ENCODE assay signal across 8 cellular contexts in the genomic region with DNA sequence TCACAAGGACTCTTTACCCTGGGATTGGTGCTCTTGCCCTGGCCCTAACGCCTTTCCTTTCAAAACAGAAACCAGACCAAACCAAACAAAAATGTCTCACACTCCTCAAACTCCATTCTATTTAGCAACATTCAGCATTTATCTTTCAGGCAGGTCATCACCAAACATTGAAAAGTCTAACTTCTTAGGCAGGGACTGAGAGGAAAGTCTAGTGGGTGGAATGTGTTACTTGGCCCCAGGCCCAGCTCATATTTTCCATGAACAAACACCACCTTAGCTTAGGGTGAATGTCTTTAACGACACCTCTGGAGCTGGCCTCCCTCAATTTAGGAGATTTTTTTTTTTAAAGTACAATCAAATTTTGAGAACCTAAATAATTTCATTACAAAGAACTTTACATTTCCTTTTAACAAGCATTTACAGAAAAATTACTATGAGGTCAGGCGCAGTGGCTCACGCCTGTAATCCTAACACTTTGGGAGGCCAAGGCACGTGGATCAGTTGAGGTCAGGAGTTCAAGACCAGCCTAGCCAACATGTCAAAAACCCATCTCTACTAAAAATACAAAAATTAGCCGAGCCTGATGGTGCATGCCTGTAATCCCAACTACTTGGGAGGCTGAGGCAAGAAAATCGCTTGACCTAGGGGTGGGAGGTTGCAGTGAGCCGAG. TPM values are rescaled to one million over a fixed set of nuclear protein-coding genes. Genes with fewer than 3 reads are reported as not detected.
DNase-seq lines count a peak whose midpoint lies in the region; ATAC-seq, FAIRE-seq and TF ChIP-seq lines count a peak whose summit lies in the region.

No MANE protein-coding gene starts in this region.

- no peaks in the 10 kb centered on the region for H3K79me2 ChIP-seq in K562 (ENCODE audit: control insufficient read depth, insufficient read depth, low read length)

- ATAC-seq in K562: peak; percentile 74
- no peak for ATAC-seq in HG03439 (IDR thresholded peaks at IDR 0.05; ENCODE audit: unreplicated experiment)
- ATAC-seq in HG02870 (IDR thresholded peaks at IDR 0.05; ENCODE audit: unreplicated experiment): no peak
- no peak for ATAC-seq in HG02571 (IDR thresholded peaks at IDR 0.05; ENCODE audit: unreplicated experiment)

- TF ChIP-seq EP300 in K562 (IDR thresholded peaks at IDR 0.05; ENCODE audit: low read length): no peak

- H3K36me3 ChIP-seq in K562 (ENCODE audit: control insufficient read depth, insufficient read depth, low read length): no peaks in the 10 kb centered on the region

- no peak for TF ChIP-seq POLR2A in K562 (conservative IDR thresholded peaks at IDR 0.05)

- BruUV-seq in K562 (replicated peaks; lab: Mats Ljungman, UMichigan): no TSS peak

- no peak for TF ChIP-seq RAD21 in K562 (CRISPR knock-in tag; conservative IDR thresholded peaks at IDR 0.05 in 1 of 2, IDR thresholded peaks at IDR 0.05 in 1 of 2)

- intact Hi-C loops in K562 (cut with micrococcal nuclease): no loop called here

- in situ Hi-C loops in K562 (cut with MboI): no loop called here

- H3K9me3 ChIP-seq in K562 (replicated peaks; ENCODE audit: control insufficient read depth, insufficient read depth, low read depth, low read length): no peaks in the 10 kb centered on the region

- H3K9ac ChIP-seq in K562 (ENCODE audit: insufficient read depth in 1 of 2, low read depth in 2 of 2, low read length in 2 of 2): no peak overlapping the region

- DNase-seq in AG10803 (ENCODE audit: low read depth) (peak; percentile 46), LoVo (ENCODE audit: low spot score) (peak; percentile 55), K562 (ENCODE audit: extremely low read depth in 1 of 4, low spot score in 3 of 4) (peak in 2 of 4 experiments; percentile 38 to 56), mesenteric fat pad (ENCODE audit: low spot score) (peak; percentile 55), OCI-M1 (lab: John Stamatoyannopoulos, UW) (no peak)

- H3K4me3 ChIP-seq in AG10803 (ENCODE audit: low read length): no peak overlapping the region
- H3K4me3 ChIP-seq in K562: no peak overlapping the region

- no peak for TF ChIP-seq CTCF in AG10803 (conservative IDR thresholded peaks at IDR 0.05; ENCODE audit: low read length)
- no peak for TF ChIP-seq CTCF in K562 (IDR thresholded peaks at IDR 0.05 in 2 of 3, conservative IDR thresholded peaks at IDR 0.05 in 1 of 3; ENCODE audit: insufficient read depth in 2 of 3, low read depth in 1 of 3, low read length in 3 of 3)

- H3K4me2 ChIP-seq in K562 (ENCODE audit: insufficient read depth, low read length): no peak overlapping the region

- peak overlapping the region; percentile 64 for H2AFZ ChIP-seq in K562 (ENCODE audit: low read depth, low read length)

- peak; percentile 77 for FAIRE-seq in K562 (lab: Jason Lieb, UNC)

- CTCF ChIA-PET in K562 (lab: Yijun Ruan, JAX; ENCODE audit: low intra/inter-chr PET ratio): no interaction called here

- no peaks in the 10 kb centered on the region; a peak in 2 of 5 replicates for H3K4me1 ChIP-seq in K562 (replicated peaks in 1 of 2; ENCODE audit: control insufficient read depth in 2 of 2, insufficient read depth in 2 of 2, low read length in 2 of 2)

- H3K27me3 ChIP-seq in K562 (ENCODE audit: control insufficient read depth in 2 of 2, insufficient read depth in 2 of 2, low read length in 2 of 2): no peaks in the 10 kb centered on the region

- 49% methylated on average over 8 of the region's 8 CpGs for WGBS in K562 (ENCODE audit: insufficient coverage, low coverage, missing lambda C conversion rate)

- peak overlapping the region; percentile 50; the same call in 2 of the 3 replicates for H3K27ac ChIP-seq in K562 (ENCODE audit: extremely low read depth, low read depth, low read length)

- POLR2A ChIA-PET in K562 (lab: Yijun Ruan, JAX): interaction anchor here (1.1 to 1.5 kb wide), 2 partner anchors 10 to 12 kb away, joined by 3 to 5 read pairs; partner anchors contain the start of gene N4BP2

- no peaks in the 10 kb centered on the region for H4K20me1 ChIP-seq in K562 (replicated peaks; ENCODE audit: control insufficient read depth, insufficient read depth, low read length)

- H3K9me1 ChIP-seq in K562 (ENCODE audit: control insufficient read depth, insufficient read depth, low read length): no peaks in the 10 kb centered on the region

TF ChIP-seq in K562, 482 proteins besides CTCF, POLR2A, EP300 and RAD21 (continues in another document):
- peak; percentile 35; the same call in 1 of the 2 replicates for TF ChIP-seq MAFK (IDR thresholded peaks at IDR 0.05; ENCODE audit: low read length)
- TF ChIP-seq ZNF274 (IDR thresholded peaks at IDR 0.05; ENCODE audit: borderline replicate concordance, low read depth, low read length): no peak
- TF ChIP-seq, protein P1, sequence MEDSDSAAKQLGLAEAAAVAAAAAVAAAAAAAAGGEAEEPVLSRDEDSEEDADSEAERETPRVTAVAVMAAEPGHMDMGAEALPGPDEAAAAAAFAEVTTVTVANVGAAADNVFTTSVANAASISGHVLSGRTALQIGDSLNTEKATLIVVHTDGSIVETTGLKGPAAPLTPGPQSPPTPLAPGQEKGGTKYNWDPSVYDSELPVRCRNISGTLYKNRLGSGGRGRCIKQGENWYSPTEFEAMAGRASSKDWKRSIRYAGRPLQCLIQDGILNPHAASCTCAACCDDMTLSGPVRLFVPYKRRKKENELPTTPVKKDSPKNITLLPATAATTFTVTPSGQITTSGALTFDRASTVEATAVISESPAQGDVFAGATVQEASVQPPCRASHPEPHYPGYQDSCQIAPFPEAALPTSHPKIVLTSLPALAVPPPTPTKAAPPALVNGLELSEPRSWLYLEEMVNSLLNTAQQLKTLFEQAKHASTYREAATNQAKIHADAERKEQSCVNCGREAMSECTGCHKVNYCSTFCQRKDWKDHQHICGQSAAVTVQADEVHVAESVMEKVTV (CRISPR knock-in tag; IDR thresholded peaks at IDR 0.05): no peak
- no peak for TF ChIP-seq ZNF766 (CRISPR knock-in tag; conservative IDR thresholded peaks at IDR 0.05)
- TF ChIP-seq THRAP3 (IDR thresholded peaks at IDR 0.05; ENCODE audit: borderline replicate concordance): no peak
- no peak for TF ChIP-seq HSF4 (CRISPR knock-in tag; IDR thresholded peaks at IDR 0.05; ENCODE audit: borderline replicate concordance)
- TF ChIP-seq STAG1 (CRISPR knock-in tag; IDR thresholded peaks at IDR 0.05; ENCODE audit: borderline replicate concordance): no peak
- TF ChIP-seq TEAD4 (IDR thresholded peaks at IDR 0.05; ENCODE audit: low read length): peak; percentile 43; the same call in 1 of the 2 replicates
- no peak for TF ChIP-seq TEAD4 (CRISPR knock-in tag; IDR thresholded peaks at IDR 0.05; ENCODE audit: borderline replicate concordance)
- peak; percentile 71 for TF ChIP-seq FOSL1 (tag; conservative IDR thresholded peaks at IDR 0.05)
- no peak for TF ChIP-seq TARDBP (IDR thresholded peaks at IDR 0.05)
- peak; percentile 35 for TF ChIP-seq MEIS2 (IDR thresholded peaks at IDR 0.05; ENCODE audit: partially characterized antibody)
- TF ChIP-seq NFIC (IDR thresholded peaks at IDR 0.05): peak; percentile 62; the same call in 1 of the 2 replicates
- no peak for TF ChIP-seq ZNF445 (CRISPR knock-in tag; IDR thresholded peaks at IDR 0.05; ENCODE audit: low read depth)
- TF ChIP-seq ADNP (tag; IDR thresholded peaks at IDR 0.05): no peak
- peak; percentile 22 for TF ChIP-seq TBP (optimal IDR thresholded peaks at IDR 0.05; ENCODE audit: low read depth, low read length)
- TF ChIP-seq ATF2 (CRISPR knock-in tag; IDR thresholded peaks at IDR 0.05): no peak
- peak; percentile 25; the same call in 1 of the 2 replicates for TF ChIP-seq ARID1B (IDR thresholded peaks at IDR 0.05)
- peak; percentile 23; the same call in 1 of the 2 replicates for TF ChIP-seq MAFG (tag; conservative IDR thresholded peaks at IDR 0.05)
- peak; percentile 68 to 85; a peak in 3 of 4 replicates for TF ChIP-seq TEAD1 (CRISPR knock-in tag; IDR thresholded peaks at IDR 0.05)
- TF ChIP-seq POLR2B (IDR thresholded peaks at IDR 0.05; ENCODE audit: low read depth, partially characterized antibody): no peak

RNA-seq across cellular contexts. Expression of gene N4BP2, which starts 10.2 kb away (rescaled TPM):
- total RNA-seq in K562 (2011; cell fraction: chromatin; rRNA removed; ENCODE audit: low replicate concordance): 5.2 and 25.3 TPM in 2 replicates
- 2.7 and 4.3 TPM in 2 replicates for total RNA-seq in K562 (2011; cell fraction: nucleolus; rRNA removed)
- total RNA-seq in K562 (2011; cell fraction: nucleoplasm; rRNA removed): 5.8 and 7.4 TPM in 2 replicates
- total RNA-seq in K562 (2014; rRNA removed) (5.9 and 7.7 TPM in 2 replicates), K562 (2014; rRNA removed; fragmentation: Illumina TruSeq; extraction: Trizol) (12.6 and 14.9 TPM in 2 replicates), K562 (2015; rRNA removed; fragmentation: Illumina TruSeq; extraction: Trizol) (11.2 and 12.6 TPM in 2 replicates), K562 (2021) (7.6 and 8.7 TPM in 2 replicates), mesenteric fat pad (6.4 TPM)
- polyA plus RNA-seq in K562 (2011; rRNA removed) (6.0 and 8.8 TPM in 2 replicates), K562 (2014; fragmentation: Illumina TruSeq; extraction: Trizol) (7.3 and 7.6 TPM in 2 replicates), K562 (2014; fragmentation: Nextera tagmentation; extraction: Ambion mirVana) (1 to 10 TPM; 2.7 to 3.3 TPM), K562 (2014; rRNA removed) (4.0 and 4.4 TPM in 2 replicates)
- 1.1 and 2.3 TPM in 2 replicates for polyA plus RNA-seq in K562 (2011; cell fraction: cytosol; rRNA removed)
- 2.0 and 2.2 TPM in 2 replicates for polyA plus RNA-seq in K562 (2011; cell fraction: nucleus; rRNA removed)
- polyA plus RNA-seq in K562 (2012): 4.8 and 8.2 TPM in 2 replicates
- polyA minus RNA-seq in K562 (2011; rRNA and poly(A)+ RNA removed): 22.4 and 23.4 TPM in 2 replicates
- 9.2 and 10.0 TPM in 2 replicates for polyA minus RNA-seq in K562 (2011; cell fraction: cytosol; rRNA and poly(A)+ RNA removed)
- 5.4 and 12.2 TPM in 2 replicates for polyA minus RNA-seq in K562 (2011; cell fraction: nucleus; rRNA and poly(A)+ RNA removed)
